In the genomic region with DNA sequence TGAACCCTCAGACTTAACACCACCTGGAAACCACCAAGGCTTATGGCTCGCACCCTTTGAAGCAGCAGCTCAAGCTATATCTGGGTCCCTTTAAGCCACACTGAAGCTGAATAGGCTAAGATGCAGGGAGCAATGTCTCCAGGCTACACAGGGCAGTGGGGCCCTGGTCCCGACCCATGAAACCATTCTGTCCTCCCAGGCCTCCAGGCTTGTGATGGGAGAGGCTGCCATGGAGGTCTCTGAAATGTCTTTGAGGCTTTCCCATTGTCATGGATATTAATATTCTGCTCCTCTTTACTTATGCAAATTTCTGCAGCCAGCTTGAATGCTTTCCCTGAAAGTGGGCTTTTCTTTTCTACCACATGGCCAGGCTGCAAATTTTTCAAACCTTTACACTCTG, we compare ENCODE assay signal across 4 cellular contexts.
"Had no signal": no experiment of that assay in that cellular context is flagged by ENCODE, and none has a peak within 500 bp of the region (broad histone marks: within the 10 kb centered on the region; RNA-seq: fewer than 3 reads in every experiment).

No MANE protein-coding gene starts in this region.

- H3K27ac ChIP-seq: HL-60 had no signal

- DNase-seq: IMR-90, KBM-7 had no signal

- H3K4me3 ChIP-seq: K562 had no signal
